Comparison of ENCODE assay signal across 14 cellular contexts in genomic region chr11:66541892-66542291, GRCh38. TPM values are rescaled to one million over a fixed set of nuclear protein-coding genes. Genes with fewer than 3 reads are reported as not detected.
DNase-seq lines count a peak whose midpoint lies in the region; ATAC-seq, FAIRE-seq and TF ChIP-seq lines count a peak whose summit lies in the region.
"Had no signal": no experiment of that assay in that cellular context is flagged by ENCODE, and none has a peak within 500 bp of the region (broad histone marks: within the 10 kb centered on the region; RNA-seq: fewer than 3 reads in every experiment).

No MANE protein-coding gene starts in this region.

- no TSS peak for BruUV-seq in GM12878 (replicated peaks; lab: Mats Ljungman, UMichigan)

- H2BK12ac ChIP-seq in neuronal stem cell (ENCODE audit: low read length): peak overlapping the region; percentile 14

- TF ChIP-seq EP300 in GM12878 (IDR thresholded peaks at IDR 0.05; ENCODE audit: borderline replicate concordance in 1 of 2, control insufficient read depth in 1 of 2, low read depth in 2 of 2, low read length in 2 of 2): no peak

- no peak overlapping the region for H3K4me3 ChIP-seq in GM12878
- H3K4me3 ChIP-seq in neuronal stem cell (ENCODE audit: low read length in 2 of 2): no peak overlapping the region
- H3K4me3 ChIP-seq: adrenal gland, esophagus squamous epithelium, left ventricle myocardium inferior, skin epidermis had no signal

- peaks cover 10% of the 10 kb centered on the region for H3K4me1 ChIP-seq in GM12878 (ENCODE audit: control insufficient read depth, insufficient read depth, low read length)
- H3K4me1 ChIP-seq in neuronal stem cell (ENCODE audit: control insufficient read depth in 2 of 2, insufficient read depth in 1 of 2, low read depth in 1 of 2, low read length in 2 of 2): peaks cover 9 to 14% of the 10 kb centered on the region in 2 donors

- in situ Hi-C loops in GM12878 (cut with MboI): no loop called here

- TF ChIP-seq CTCF in GM12878 (IDR thresholded peaks at IDR 0.05 in 2 of 3, conservative IDR thresholded peaks at IDR 0.05 in 1 of 3; ENCODE audit: control insufficient read depth in 2 of 3, extremely low read depth in 1 of 3, insufficient read depth in 1 of 3, low read depth in 3 of 3, low read length in 3 of 3): no peak

- H3K14ac ChIP-seq in neuronal stem cell (ENCODE audit: low read length): no peak overlapping the region

- H3K27me3 ChIP-seq in GM12878 (replicated peaks in 1 of 2; ENCODE audit: control insufficient read depth in 2 of 2, insufficient read depth in 2 of 2, low read length in 1 of 2) (no peaks in the 10 kb centered on the region), neuronal stem cell (ENCODE audit: control insufficient read depth in 3 of 3, insufficient read depth in 3 of 3, low read depth in 1 of 3, low read length in 3 of 3) (no peaks in the 10 kb centered on the region)
- H3K27me3 ChIP-seq: adrenal gland, esophagus squamous epithelium had no signal

- peak overlapping the region; percentile 60 for H3K23ac ChIP-seq in neuronal stem cell (ENCODE audit: low read depth, low read length, poor library complexity)

- H3K27ac ChIP-seq in GM12878 (ENCODE audit: control insufficient read depth, insufficient read depth) (no peak overlapping the region), neuronal stem cell (replicated peaks; ENCODE audit: low read length) (no peak overlapping the region)
- H3K27ac ChIP-seq: adrenal gland, esophagus squamous epithelium, left ventricle myocardium inferior had no signal

- H3K9ac ChIP-seq in GM12878 (ENCODE audit: control insufficient read depth, insufficient read depth, low read length) (no peak overlapping the region), neuronal stem cell (ENCODE audit: low read depth, low read length, poor library complexity) (peak overlapping the region; percentile 61)

- RAD21 ChIA-PET in GM12878 (lab: Charles Lee; ENCODE audit: unreplicated experiment): no interaction called here

- H4K8ac ChIP-seq in neuronal stem cell (ENCODE audit: low read depth, low read length): no peak overlapping the region

- peaks cover 0 to 3% of the 10 kb centered on the region in 2 experiments; a peak in 1 of 4 replicates for H3K36me3 ChIP-seq in GM12878 (ENCODE audit: control insufficient read depth in 2 of 2, insufficient read depth in 2 of 2, low read length in 1 of 2)
- H3K36me3 ChIP-seq in neuronal stem cell (replicated peaks in 1 of 2; ENCODE audit: control insufficient read depth in 2 of 2, insufficient read depth in 2 of 2, low read length in 2 of 2): peaks cover 9 to 20% of the 10 kb centered on the region in 2 donors

- CTCF ChIA-PET in GM12878 (lab: Yijun Ruan, JAX): no interaction called here

- no peak for ATAC-seq in GM12878
- ATAC-seq: SK-N-SH treated with all-trans-retinoic acid at 6 μM for 48 hours had no signal

- TF ChIP-seq RAD21 in GM12878 (IDR thresholded peaks at IDR 0.05; ENCODE audit: insufficient read depth, low read depth, low read length): no peak

- no peak overlapping the region for H2BK120ac ChIP-seq in neuronal stem cell (ENCODE audit: low read depth, low read length)

- TF ChIP-seq POLR2A in GM12878 (IDR thresholded peaks at IDR 0.05; ENCODE audit: low read depth, low read length): 0 out of 2 replicates have a peak, but pooled peaks have one; percentile 18

- no peak for DNase-seq in HTR-8/SVneo (ENCODE audit: insufficient read length, low spot score)
- DNase-seq in GM12878 (ENCODE audit: low read depth, low spot score): no peak
- DNase-seq in neuronal stem cell (ENCODE audit: low spot score): no peak
- no peak for DNase-seq in NOMO-1 (lab: John Stamatoyannopoulos, UW; ENCODE audit: unreplicated experiment in 2 of 2)
- no peak for DNase-seq in SHP77 (lab: John Stamatoyannopoulos, UW)
- DNase-seq: adrenal gland, esophagus squamous epithelium, left ventricle myocardium inferior, NCI-H1417, NCI-H446 treated with DMSO at 0.1 percent for 48 hours, OCI-M1 had no signal

- H3K4me2 ChIP-seq in GM12878 (ENCODE audit: control insufficient read depth, insufficient read depth) (no peak overlapping the region), neuronal stem cell (ENCODE audit: insufficient read depth, low read length, poor library complexity, severe bottlenecking) (peak overlapping the region; percentile 18)

- no peak overlapping the region for H2AFZ ChIP-seq in GM12878 (ENCODE audit: control insufficient read depth, low read depth, low read length)
- H2AFZ ChIP-seq in neuronal stem cell (ENCODE audit: low read length): no peak overlapping the region

- H3K18ac ChIP-seq in neuronal stem cell (ENCODE audit: low read length): no peak overlapping the region

- POLR2A ChIA-PET in GM12878 (lab: Charles Lee): interaction anchor here (0.6 kb wide), 1 partner anchor 26 kb away, joined by 3 read pairs; the partner anchor contains the start of gene CTSF

- SMC1A ChIA-PET in GM12878 (lab: Charles Lee; ENCODE audit: uncharacterized antibody, unreplicated experiment): interaction anchor here (5.6 kb wide), 1 partner anchor 136 kb away, joined by 37 read pairs; the partner anchor contains the start of gene RBM4B

- FAIRE-seq in HTR-8/SVneo (lab: Jason Lieb, UNC) (peak; percentile 23), GM12878 (lab: Jason Lieb, UNC) (no peak)

- peaks cover 2% of the 10 kb centered on the region for H3K79me2 ChIP-seq in GM12878 (ENCODE audit: control insufficient read depth, insufficient read depth, low read length)

- WGBS in GM12878 (ENCODE audit: insufficient coverage, insufficient replicate concordance, low lambda C conversion rate, missing lambda C conversion rate): 74% methylated on average over 4 of the region's 4 CpGs
- no CpG with 5 or more reads among the region's 4 CpGs for WGBS in neuronal stem cell (ENCODE audit: extremely low coverage in 2 of 2, insufficient read length in 2 of 2, insufficient replicate concordance in 1 of 2), 2 donors

- no peak overlapping the region for H2BK15ac ChIP-seq in neuronal stem cell (ENCODE audit: low read length)

- no peak overlapping the region for H4K91ac ChIP-seq in neuronal stem cell (ENCODE audit: low read depth, low read length, poor library complexity)

- no peak overlapping the region for H2BK5ac ChIP-seq in neuronal stem cell (ENCODE audit: low read length)

- H3K9me3 ChIP-seq in GM12878 (replicated peaks; ENCODE audit: control insufficient read depth, insufficient read depth, low read length) (no peaks in the 10 kb centered on the region), neuronal stem cell (replicated peaks in 1 of 2; ENCODE audit: control insufficient read depth in 2 of 2, insufficient read depth in 1 of 2, low read depth in 1 of 2, low read length in 2 of 2) (no peaks in the 10 kb centered on the region)
- H3K9me3 ChIP-seq: adrenal gland, esophagus squamous epithelium, left ventricle myocardium inferior had no signal

- intact Hi-C loops in GM12878 (cut with micrococcal nuclease; ENCODE audit: unreplicated experiment): no loop called here

- H2AK5ac ChIP-seq in neuronal stem cell (ENCODE audit: low read depth, low read length): no peak overlapping the region

- no peaks in the 10 kb centered on the region for H4K20me1 ChIP-seq in GM12878 (ENCODE audit: control insufficient read depth, insufficient read depth)

- H3K4ac ChIP-seq in neuronal stem cell (ENCODE audit: low read length): no peak overlapping the region

- no peaks in the 10 kb centered on the region for H3K79me1 ChIP-seq in neuronal stem cell (ENCODE audit: low read depth, low read length)

RNA-seq across cellular contexts. Expression of gene ZDHHC24, which starts 4.0 kb away (rescaled TPM):
- total RNA-seq in GM12878 (2013; cell fraction: nucleolus; rRNA removed): 12.4 and 15.1 TPM in 2 replicates
- total RNA-seq in GM12878 (2014; rRNA removed) (10.7 and 13.2 TPM in 2 replicates), GM12878 (2014; rRNA removed; fragmentation: Illumina TruSeq; extraction: Trizol) (2.6 and 2.9 TPM in 2 replicates), GM12878 (2021) (13.5 and 17.5 TPM in 2 replicates)
- 2.2 TPM for polyA plus RNA-seq in GM12878 (2011; ENCODE audit: low read depth)
- polyA plus RNA-seq in GM12878 (2011; rRNA removed) (3.4 and 4.8 TPM in 2 replicates), GM12878 (2014; fragmentation: Illumina TruSeq; extraction: Trizol) (2.0 and 2.3 TPM in 2 replicates), GM12878 (2014; fragmentation: Nextera tagmentation; extraction: Ambion mirVana) (under 1 TPM; 0.86 to 0.89 TPM), GM12878 (2014; rRNA removed) (8.8 and 12.8 TPM in 2 replicates), GM12878 (2016; fragmentation: Nextera tagmentation; extraction: Ambion mirVana) (10 to 100 TPM; 12.6 to 14.2 TPM)
- polyA plus RNA-seq in GM12878 (2011; cell fraction: cytosol; rRNA removed): 6.3 and 8.0 TPM in 2 replicates
- 6.2 and 7.4 TPM in 2 replicates for polyA plus RNA-seq in GM12878 (2011; cell fraction: nucleus; rRNA removed)
- polyA plus RNA-seq in GM12878 (2012): 6.9 and 8.6 TPM in 2 replicates
- polyA minus RNA-seq in GM12878 (2011; rRNA and poly(A)+ RNA removed): 2.9 and 4.7 TPM in 2 replicates
- polyA minus RNA-seq in GM12878 (2011; cell fraction: cytosol; rRNA and poly(A)+ RNA removed): 2.9 and 8.6 TPM in 2 replicates
- polyA minus RNA-seq in GM12878 (2011; cell fraction: nucleus; rRNA and poly(A)+ RNA removed): 1.6 and 2.3 TPM in 2 replicates
- 5.8 TPM for polyA plus RNA-seq in neuronal stem cell (2013, experiment 1 of 2)
- polyA plus RNA-seq in neuronal stem cell (2013, experiment 2 of 2): 5.8 TPM

RNA-seq across cellular contexts. Expression of gene ACTN3, which starts 4.8 kb away (rescaled TPM):
- not detected in 2 replicates for total RNA-seq in GM12878 (2013; cell fraction: nucleolus; rRNA removed)
- 0.16 and 0.17 TPM in 2 replicates for total RNA-seq in GM12878 (2014; rRNA removed)
- total RNA-seq in GM12878 (2014; rRNA removed; fragmentation: Illumina TruSeq; extraction: Trizol): 0.05 and 0.09 TPM in 2 replicates
- 0.36 and 0.40 TPM in 2 replicates for total RNA-seq in GM12878 (2021)
- 0.13 TPM for polyA plus RNA-seq in GM12878 (2011; ENCODE audit: low read depth)
- polyA plus RNA-seq in GM12878 (2011; rRNA removed): 0.04 and 0.10 TPM in 2 replicates
- 0.08 and 0.10 TPM in 2 replicates for polyA plus RNA-seq in GM12878 (2011; cell fraction: cytosol; rRNA removed)
- 0.82 and 1.6 TPM in 2 replicates for polyA plus RNA-seq in GM12878 (2011; cell fraction: nucleus; rRNA removed)
- 0.25 and 0.45 TPM in 2 replicates for polyA plus RNA-seq in GM12878 (2012)
- 0.31 TPM in 1 of 2 replicates, not detected in the other for polyA plus RNA-seq in GM12878 (2014; fragmentation: Illumina TruSeq; extraction: Trizol)
- not detected for polyA plus RNA-seq in GM12878 (2014; fragmentation: Nextera tagmentation; extraction: Ambion mirVana)
- 0.52 and 0.67 TPM in 2 replicates for polyA plus RNA-seq in GM12878 (2014; rRNA removed)
- under 1 TPM in 1 of 2 experiments, not detected in 1; 0.06 TPM for polyA plus RNA-seq in GM12878 (2016; fragmentation: Nextera tagmentation; extraction: Ambion mirVana)
- 0.37 TPM in 1 of 2 replicates, not detected in the other for polyA minus RNA-seq in GM12878 (2011; rRNA and poly(A)+ RNA removed)
- polyA minus RNA-seq in GM12878 (2011; cell fraction: cytosol; rRNA and poly(A)+ RNA removed): not detected in 2 replicates
- polyA minus RNA-seq in GM12878 (2011; cell fraction: nucleus; rRNA and poly(A)+ RNA removed): 0.24 and 0.29 TPM in 2 replicates
- 15.3 TPM for polyA plus RNA-seq in neuronal stem cell (2013, experiment 1 of 2)
- 14.8 TPM for polyA plus RNA-seq in neuronal stem cell (2013, experiment 2 of 2)
- total RNA-seq: esophagus squamous epithelium, left ventricle myocardium inferior had no signal
- polyA plus RNA-seq: CD14-positive monocyte had no signal

RNA-seq across cellular contexts. Expression of gene CTSF, which starts 26.5 kb away (rescaled TPM):
- total RNA-seq in GM12878 (2013; cell fraction: nucleolus; rRNA removed): 0.52 and 0.61 TPM in 2 replicates
- total RNA-seq in GM12878 (2014; rRNA removed) (0.11 TPM in 1 of 2 replicates, not detected in the other), GM12878 (2014; rRNA removed; fragmentation: Illumina TruSeq; extraction: Trizol) (0.09 and 0.22 TPM in 2 replicates), GM12878 (2021) (0.29 and 0.33 TPM in 2 replicates)
- 0.29 TPM for polyA plus RNA-seq in GM12878 (2011; ENCODE audit: low read depth)
- polyA plus RNA-seq in GM12878 (2011; rRNA removed) (0.24 and 0.30 TPM in 2 replicates), GM12878 (2014; fragmentation: Illumina TruSeq; extraction: Trizol) (not detected in 2 replicates), GM12878 (2014; fragmentation: Nextera tagmentation; extraction: Ambion mirVana) (not detected), GM12878 (2014; rRNA removed) (0.05 and 0.41 TPM in 2 replicates), GM12878 (2016; fragmentation: Nextera tagmentation; extraction: Ambion mirVana) (under 1 TPM in 1 of 2 experiments, not detected in 1; 0.15 TPM)
- polyA plus RNA-seq in GM12878 (2011; cell fraction: cytosol; rRNA removed): 0.33 and 0.47 TPM in 2 replicates
- 2.5 and 4.2 TPM in 2 replicates for polyA plus RNA-seq in GM12878 (2011; cell fraction: nucleus; rRNA removed)
- 0.81 and 1.3 TPM in 2 replicates for polyA plus RNA-seq in GM12878 (2012)
- polyA minus RNA-seq in GM12878 (2011; rRNA and poly(A)+ RNA removed): 0.52 and 1.0 TPM in 2 replicates
- not detected in 2 replicates for polyA minus RNA-seq in GM12878 (2011; cell fraction: cytosol; rRNA and poly(A)+ RNA removed)
- polyA minus RNA-seq in GM12878 (2011; cell fraction: nucleus; rRNA and poly(A)+ RNA removed): 1.2 TPM in 1 of 2 replicates, not detected in the other
- 1.3 TPM for polyA plus RNA-seq in neuronal stem cell (2013, experiment 1 of 2)
- polyA plus RNA-seq in neuronal stem cell (2013, experiment 2 of 2): 1.2 TPM

RNA-seq across cellular contexts. Expression of gene BBS1, which starts 31.5 kb away (rescaled TPM):
- 122 and 129 TPM in 2 replicates for total RNA-seq in GM12878 (2013; cell fraction: nucleolus; rRNA removed)
- 9.0 and 10.7 TPM in 2 replicates for total RNA-seq in GM12878 (2014; rRNA removed)
- total RNA-seq in GM12878 (2014; rRNA removed; fragmentation: Illumina TruSeq; extraction: Trizol): 6.5 TPM in 2 replicates
- total RNA-seq in GM12878 (2021): 9.9 and 13.1 TPM in 2 replicates
- polyA plus RNA-seq in GM12878 (2011; ENCODE audit: low read depth): 7.0 TPM
- polyA plus RNA-seq in GM12878 (2011; rRNA removed): 9.1 and 12.1 TPM in 2 replicates
- polyA plus RNA-seq in GM12878 (2011; cell fraction: cytosol; rRNA removed): 14.0 and 15.0 TPM in 2 replicates
- 48.4 and 50.1 TPM in 2 replicates for polyA plus RNA-seq in GM12878 (2011; cell fraction: nucleus; rRNA removed)
- 8.3 and 10.4 TPM in 2 replicates for polyA plus RNA-seq in GM12878 (2012)
- polyA plus RNA-seq in GM12878 (2014; fragmentation: Illumina TruSeq; extraction: Trizol): 7.0 and 9.0 TPM in 2 replicates
- polyA plus RNA-seq in GM12878 (2014; fragmentation: Nextera tagmentation; extraction: Ambion mirVana): 1 to 10 TPM; 2.5 to 3.1 TPM
- polyA plus RNA-seq in GM12878 (2014; rRNA removed): 12.9 and 14.7 TPM in 2 replicates
- polyA plus RNA-seq in GM12878 (2016; fragmentation: Nextera tagmentation; extraction: Ambion mirVana): 1 to 10 TPM; 6.7 to 8.3 TPM
- polyA minus RNA-seq in GM12878 (2011; rRNA and poly(A)+ RNA removed): 15.5 and 21.1 TPM in 2 replicates
- polyA minus RNA-seq in GM12878 (2011; cell fraction: cytosol; rRNA and poly(A)+ RNA removed): 5.2 and 7.0 TPM in 2 replicates
- polyA minus RNA-seq in GM12878 (2011; cell fraction: nucleus; rRNA and poly(A)+ RNA removed): 20.2 and 27.0 TPM in 2 replicates
- polyA plus RNA-seq in neuronal stem cell (2013, experiment 1 of 2): 26.0 TPM
- 25.7 TPM for polyA plus RNA-seq in neuronal stem cell (2013, experiment 2 of 2)

RNA-seq across cellular contexts. Expression of gene CCDC87, which starts 51.0 kb away (rescaled TPM):
- total RNA-seq in GM12878 (2013; cell fraction: nucleolus; rRNA removed): 0.98 and 1.3 TPM in 2 replicates
- 0.17 TPM in 1 of 2 replicates, not detected in the other for total RNA-seq in GM12878 (2014; rRNA removed)
- total RNA-seq in GM12878 (2014; rRNA removed; fragmentation: Illumina TruSeq; extraction: Trizol): 0.09 TPM in 1 of 2 replicates, not detected in the other
- 0.08 and 0.13 TPM in 2 replicates for total RNA-seq in GM12878 (2021)
- not detected for polyA plus RNA-seq in GM12878 (2011; ENCODE audit: low read depth)
- polyA plus RNA-seq in GM12878 (2011; rRNA removed): 0.04 TPM in 1 of 2 replicates, not detected in the other
- 0.02 and 0.09 TPM in 2 replicates for polyA plus RNA-seq in GM12878 (2011; cell fraction: cytosol; rRNA removed)
- 0.15 and 0.23 TPM in 2 replicates for polyA plus RNA-seq in GM12878 (2011; cell fraction: nucleus; rRNA removed)
- polyA plus RNA-seq in GM12878 (2012): 0.04 TPM in 1 of 2 replicates, not detected in the other
- 0.07 TPM in 1 of 2 replicates, not detected in the other for polyA plus RNA-seq in GM12878 (2014; fragmentation: Illumina TruSeq; extraction: Trizol)
- polyA plus RNA-seq in GM12878 (2014; fragmentation: Nextera tagmentation; extraction: Ambion mirVana): under 1 TPM in 1 of 2 experiments, not detected in 1; 0.02 TPM
- polyA plus RNA-seq in GM12878 (2014; rRNA removed): not detected in 2 replicates
- polyA plus RNA-seq in GM12878 (2016; fragmentation: Nextera tagmentation; extraction: Ambion mirVana): under 1 TPM in 1 of 2 experiments, not detected in 1; 0.11 TPM
- polyA minus RNA-seq in GM12878 (2011; rRNA and poly(A)+ RNA removed): 0.29 and 0.36 TPM in 2 replicates
- not detected in 2 replicates for polyA minus RNA-seq in GM12878 (2011; cell fraction: cytosol; rRNA and poly(A)+ RNA removed)
- 0.48 and 0.86 TPM in 2 replicates for polyA minus RNA-seq in GM12878 (2011; cell fraction: nucleus; rRNA and poly(A)+ RNA removed)
- polyA plus RNA-seq in neuronal stem cell (2013, experiment 1 of 2): 0.13 TPM
- 0.14 TPM for polyA plus RNA-seq in neuronal stem cell (2013, experiment 2 of 2)
- polyA plus RNA-seq: CD14-positive monocyte had no signal
